In genomic region chr3:15159501-15160136, GRCh38 we compare ENCODE assay signal across 1 cellular context.
TF ChIP-seq lines count a peak whose summit lies in the region.

No MANE protein-coding gene starts in this region.

TF ChIP-seq in endothelial cell of umbilical vein, 7 proteins besides CTCF, POLR2A, EP300 and RAD21 (continued from another document):
- no peak for TF ChIP-seq GATA2 (IDR thresholded peaks at IDR 0.05; ENCODE audit: insufficient read depth, insufficient read length, low read depth, low read length)
